In genomic region chr10:5545778-5546710, GRCh38 we compare ENCODE assay signal across 9 cellular contexts. TPM values are rescaled to one million over a fixed set of nuclear protein-coding genes. Genes with fewer than 3 reads are reported as not detected.
DNase-seq lines count a peak whose midpoint lies in the region; ATAC-seq, FAIRE-seq and TF ChIP-seq lines count a peak whose summit lies in the region.
"Had no signal": no experiment of that assay in that cellular context is flagged by ENCODE, and none has a peak within 500 bp of the region (broad histone marks: within the 10 kb centered on the region; RNA-seq: fewer than 3 reads in every experiment).

No MANE protein-coding gene starts in this region.

- FAIRE-seq in GM12891 (lab: Jason Lieb, UNC), result no peak
- FAIRE-seq: G401.6 had no signal

- peak overlapping the region; percentile 85 for H3K27ac ChIP-seq in C4-2B
- H3K27ac ChIP-seq in fibroblast of lung (ENCODE audit: insufficient read depth, low read length), result peak overlapping the region; percentile 70

- no peaks in the 10 kb centered on the region for H3K9me3 ChIP-seq in fibroblast of lung (ENCODE audit: control insufficient read depth, insufficient read depth, low read depth, low read length)
- no peaks in the 10 kb centered on the region for H3K9me3 ChIP-seq in BE2C

- DNase-seq in NCI-H774 (lab: John Stamatoyannopoulos, UW), result peak; percentile 26
- DNase-seq in fibroblast of lung (ENCODE audit: low read depth in 2 of 2), result peak; percentile 91 to 95
- DNase-seq in non-pigmented ciliary epithelial cell (ENCODE audit: low read depth), result peak; percentile 70
- DNase-seq in GM12891 (ENCODE audit: insufficient read length, low spot score), result no peak
- no peak for DNase-seq in BE2C
- no peak for DNase-seq in NCI-H2227 treated with DMSO at 0.1 percent for 48 hours (lab: John Stamatoyannopoulos, UW)

- H3K4me2 ChIP-seq in fibroblast of lung (ENCODE audit: extremely low read depth, insufficient read depth, low read length), result no peak overlapping the region

- ATAC-seq in GM21723 (IDR thresholded peaks at IDR 0.05; ENCODE audit: unreplicated experiment), result no peak

- H3K4me1 ChIP-seq in fibroblast of lung (ENCODE audit: control insufficient read depth, extremely low read depth, insufficient read depth, low read length) (peaks cover 30% of the 10 kb centered on the region), BE2C (no peaks in the 10 kb centered on the region)

- no peaks in the 10 kb centered on the region for H3K79me2 ChIP-seq in fibroblast of lung (ENCODE audit: control insufficient read depth, insufficient read depth, low read length)

- no peak overlapping the region for H2AFZ ChIP-seq in fibroblast of lung (ENCODE audit: low read length)

- no peak overlapping the region for H3K9ac ChIP-seq in fibroblast of lung (ENCODE audit: insufficient read depth, low read length)

- TF ChIP-seq POLR2A in GM12891 (IDR thresholded peaks at IDR 0.05; ENCODE audit: low read depth, low read length), result no peak

- no peaks in the 10 kb centered on the region for H3K36me3 ChIP-seq in fibroblast of lung (ENCODE audit: control insufficient read depth, insufficient read depth, low read length)
- H3K36me3 ChIP-seq in BE2C, result no peaks in the 10 kb centered on the region

- H3K27me3 ChIP-seq in fibroblast of lung (ENCODE audit: control insufficient read depth, insufficient read depth, low read length) (no peaks in the 10 kb centered on the region), BE2C (no peaks in the 10 kb centered on the region)

- no peak for TF ChIP-seq CTCF in C4-2B (conservative IDR thresholded peaks at IDR 0.05)
- TF ChIP-seq CTCF in fibroblast of lung (conservative IDR thresholded peaks at IDR 0.05 in 1 of 2, IDR thresholded peaks at IDR 0.05 in 1 of 2; ENCODE audit: low read depth in 1 of 2, low read length in 2 of 2), result no peak
- TF ChIP-seq CTCF in BE2C (IDR thresholded peaks at IDR 0.05; ENCODE audit: low read depth, low read length), result no peak

- H3K4me3 ChIP-seq in fibroblast of lung (replicated peaks in 1 of 4; ENCODE audit: control extremely low read depth in 1 of 4, insufficient read depth in 1 of 4, low read depth in 3 of 4, low read length in 4 of 4), result no peak overlapping the region
- H3K4me3 ChIP-seq in BE2C (ENCODE audit: low read depth, low read length), result no peak overlapping the region

- H4K20me1 ChIP-seq in fibroblast of lung (ENCODE audit: control insufficient read depth, extremely low read depth, insufficient read depth, low read length), result no peaks in the 10 kb centered on the region

TF ChIP-seq in GM12891, 5 proteins besides CTCF, POLR2A, EP300 and RAD21:
- TF ChIP-seq POU2F2 (IDR thresholded peaks at IDR 0.05; ENCODE audit: low read depth, low read length), result no peak

RNA-seq across cellular contexts. Expression of gene CALML3, which starts 21.3 kb away (rescaled TPM):
- not detected in 2 replicates for total RNA-seq in fibroblast of lung
- polyA plus RNA-seq in fibroblast of lung, result not detected in 2 replicates
- not detected in 2 replicates for polyA plus RNA-seq in fibroblast of lung (2012)
- not detected in 2 replicates for polyA minus RNA-seq in fibroblast of lung (ENCODE audit: low replicate concordance)
- not detected for polyA plus RNA-seq in GM12891 (2012; ENCODE audit: low read depth, missing spikeins)
- polyA plus RNA-seq in BE2C (2012; ENCODE audit: insufficient read depth, insufficient read length, low read depth), result not detected

RNA-seq across cellular contexts. Expression of gene CALML5, which starts 46.7 kb away (rescaled TPM):
- not detected in 2 replicates for total RNA-seq in fibroblast of lung
- polyA plus RNA-seq in fibroblast of lung, result not detected in 2 replicates
- not detected in 2 replicates for polyA plus RNA-seq in fibroblast of lung (2012)
- not detected in 2 replicates for polyA minus RNA-seq in fibroblast of lung (ENCODE audit: low replicate concordance)
- polyA plus RNA-seq in GM12891 (2012; ENCODE audit: low read depth, missing spikeins), result not detected
- not detected for polyA plus RNA-seq in BE2C (2012; ENCODE audit: insufficient read depth, insufficient read length, low read depth)

Comparison
In these comparisons a context has a peak if more than half of its experiments do, and no peak if none do; other contexts are left out.
1. DNase-seq: peak in NCI-H774 (single experiment), fibroblast of lung (2 of 2) and non-pigmented ciliary epithelial cell (single experiment); none in GM12891 (single experiment), BE2C (single experiment) and NCI-H2227 treated with DMSO at 0.1 percent for 48 hours (single experiment).